ENCODE assay signal across 1 cellular context in the genomic region with DNA sequence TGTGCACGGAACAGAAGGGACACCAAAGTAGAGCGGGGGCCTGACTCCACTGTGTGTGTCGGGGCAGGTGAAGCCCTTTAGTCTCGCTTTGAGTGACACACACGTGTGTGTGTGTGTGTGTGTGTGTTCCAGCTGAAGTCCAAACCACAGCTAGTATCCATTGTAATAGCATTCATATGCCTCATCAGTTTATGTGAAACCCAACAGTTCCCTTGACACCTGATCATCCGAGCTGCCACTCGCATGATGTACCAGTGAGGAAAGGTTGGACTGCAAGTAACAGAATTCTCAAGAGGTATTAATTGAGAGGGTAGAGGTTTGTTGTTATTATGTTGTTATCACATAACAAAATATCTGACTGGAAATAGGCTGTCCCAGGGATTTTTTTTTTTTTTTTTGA.
TF ChIP-seq lines count a peak whose summit lies in the region.

No MANE protein-coding gene starts in this region.

TF ChIP-seq in SK-N-SH treated with all-trans-retinoic acid at 6 μM for 48 hours, 23 proteins besides CTCF, POLR2A, EP300 and RAD21 (continued from another document):
- TF ChIP-seq, protein P1, sequence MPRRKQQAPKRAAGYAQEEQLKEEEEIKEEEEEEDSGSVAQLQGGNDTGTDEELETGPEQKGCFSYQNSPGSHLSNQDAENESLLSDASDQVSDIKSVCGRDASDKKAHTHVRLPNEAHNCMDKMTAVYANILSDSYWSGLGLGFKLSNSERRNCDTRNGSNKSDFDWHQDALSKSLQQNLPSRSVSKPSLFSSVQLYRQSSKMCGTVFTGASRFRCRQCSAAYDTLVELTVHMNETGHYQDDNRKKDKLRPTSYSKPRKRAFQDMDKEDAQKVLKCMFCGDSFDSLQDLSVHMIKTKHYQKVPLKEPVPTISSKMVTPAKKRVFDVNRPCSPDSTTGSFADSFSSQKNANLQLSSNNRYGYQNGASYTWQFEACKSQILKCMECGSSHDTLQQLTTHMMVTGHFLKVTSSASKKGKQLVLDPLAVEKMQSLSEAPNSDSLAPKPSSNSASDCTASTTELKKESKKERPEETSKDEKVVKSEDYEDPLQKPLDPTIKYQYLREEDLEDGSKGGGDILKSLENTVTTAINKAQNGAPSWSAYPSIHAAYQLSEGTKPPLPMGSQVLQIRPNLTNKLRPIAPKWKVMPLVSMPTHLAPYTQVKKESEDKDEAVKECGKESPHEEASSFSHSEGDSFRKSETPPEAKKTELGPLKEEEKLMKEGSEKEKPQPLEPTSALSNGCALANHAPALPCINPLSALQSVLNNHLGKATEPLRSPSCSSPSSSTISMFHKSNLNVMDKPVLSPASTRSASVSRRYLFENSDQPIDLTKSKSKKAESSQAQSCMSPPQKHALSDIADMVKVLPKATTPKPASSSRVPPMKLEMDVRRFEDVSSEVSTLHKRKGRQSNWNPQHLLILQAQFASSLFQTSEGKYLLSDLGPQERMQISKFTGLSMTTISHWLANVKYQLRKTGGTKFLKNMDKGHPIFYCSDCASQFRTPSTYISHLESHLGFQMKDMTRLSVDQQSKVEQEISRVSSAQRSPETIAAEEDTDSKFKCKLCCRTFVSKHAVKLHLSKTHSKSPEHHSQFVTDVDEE (CRISPR knock-in tag; IDR thresholded peaks at IDR 0.05) = no peak
- TF ChIP-seq PPARA (CRISPR knock-in tag; IDR thresholded peaks at IDR 0.05; ENCODE audit: borderline replicate concordance) (no peak), ZC3H10 (CRISPR knock-in tag; IDR thresholded peaks at IDR 0.05) (no peak), ESRRG (CRISPR knock-in tag; IDR thresholded peaks at IDR 0.05) (no peak), SNAI2 (CRISPR knock-in tag; IDR thresholded peaks at IDR 0.05) (no peak), ZFP3 (CRISPR knock-in tag; IDR thresholded peaks at IDR 0.05) (no peak), RARB (CRISPR knock-in tag; IDR thresholded peaks at IDR 0.05) (no peak), ZNF70 (CRISPR knock-in tag; IDR thresholded peaks at IDR 0.05) (no peak), TOX (CRISPR knock-in tag; IDR thresholded peaks at IDR 0.05; ENCODE audit: borderline replicate concordance) (no peak), TCF4 (CRISPR knock-in tag; IDR thresholded peaks at IDR 0.05; ENCODE audit: borderline replicate concordance) (no peak)
- TF ChIP-seq, protein P2, sequence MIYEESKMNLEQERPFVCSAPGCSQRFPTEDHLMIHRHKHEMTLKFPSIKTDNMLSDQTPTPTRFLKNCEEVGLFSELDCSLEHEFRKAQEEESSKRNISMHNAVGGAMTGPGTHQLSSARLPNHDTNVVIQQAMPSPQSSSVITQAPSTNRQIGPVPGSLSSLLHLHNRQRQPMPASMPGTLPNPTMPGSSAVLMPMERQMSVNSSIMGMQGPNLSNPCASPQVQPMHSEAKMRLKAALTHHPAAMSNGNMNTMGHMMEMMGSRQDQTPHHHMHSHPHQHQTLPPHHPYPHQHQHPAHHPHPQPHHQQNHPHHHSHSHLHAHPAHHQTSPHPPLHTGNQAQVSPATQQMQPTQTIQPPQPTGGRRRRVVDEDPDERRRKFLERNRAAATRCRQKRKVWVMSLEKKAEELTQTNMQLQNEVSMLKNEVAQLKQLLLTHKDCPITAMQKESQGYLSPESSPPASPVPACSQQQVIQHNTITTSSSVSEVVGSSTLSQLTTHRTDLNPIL (CRISPR knock-in tag; IDR thresholded peaks at IDR 0.05; ENCODE audit: low read depth) = no peak
